Comparison of ENCODE assay signal across 9 cellular contexts in genomic region chr15:28726102-28726501, GRCh38. TPM values are rescaled to one million over a fixed set of nuclear protein-coding genes. Genes with fewer than 3 reads are reported as not detected.
"Had no signal": no experiment of that assay in that cellular context is flagged by ENCODE, and none has a peak within 500 bp of the region (broad histone marks: within the 10 kb centered on the region; RNA-seq: fewer than 3 reads in every experiment).

No MANE protein-coding gene starts in this region.

- ATAC-seq: GM12878 had no signal

- FAIRE-seq: G401.6, GM12878, GM12891, GM12892, GM18507, GM19239 had no signal

- DNase-seq: GDM1, GF-D8 had no signal

- H3K4me3 ChIP-seq: GM12878 had no signal

RNA-seq across cellular contexts. Expression of gene GOLGA8M, which starts 13.9 kb away (rescaled TPM):
- total RNA-seq: G401, GM12878 had no signal
